8 cellular contexts compared by ENCODE assay signal in genomic region chr5:176648467-176649194, GRCh38. TPM values are rescaled to one million over a fixed set of nuclear protein-coding genes. Genes with fewer than 3 reads are reported as not detected.
DNase-seq lines count a peak whose midpoint lies in the region; ATAC-seq and TF ChIP-seq lines count a peak whose summit lies in the region.

No MANE protein-coding gene starts in this region.

- H3K9me3 ChIP-seq in adrenal gland (replicated peaks in 1 of 3): no peaks in the 10 kb centered on the region
- H3K9me3 ChIP-seq in lower lobe of right lung: no peaks in the 10 kb centered on the region
- no peaks in the 10 kb centered on the region for H3K9me3 ChIP-seq in tibial nerve

- WGBS in adrenal gland, 4 donors: 54 to 74% (median 61%) methylated on average over 11 to 15 of the region's 15 CpGs
- WGBS in tibial nerve, 2 donors: 56 to 60% methylated on average over 15 of the region's 15 CpGs

- H3K4me1 ChIP-seq in adrenal gland (replicated peaks in 1 of 2): peaks cover 31 to 41% of the 10 kb centered on the region in 2 donors
- peaks cover 21% of the 10 kb centered on the region for H3K4me1 ChIP-seq in lower lobe of right lung
- H3K4me1 ChIP-seq in tibial nerve: peaks cover 0 to 46% (median 15%) of the 10 kb centered on the region in 4 donors

- H3K27me3 ChIP-seq in adrenal gland: no peaks in the 10 kb centered on the region
- H3K27me3 ChIP-seq in lower lobe of right lung (ENCODE audit: low read depth): no peaks in the 10 kb centered on the region
- no peaks in the 10 kb centered on the region for H3K27me3 ChIP-seq in tibial nerve

- peak in 1 of 2 donors; percentile 3 for TF ChIP-seq EP300 in tibial nerve (IDR thresholded peaks at IDR 0.05)

- TF ChIP-seq POLR2A in adrenal gland (IDR thresholded peaks at IDR 0.05) (peak in 1 of 2 donors; percentile 6), tibial nerve (IDR thresholded peaks at IDR 0.05) (no peak)

- intact Hi-C loops in adrenal gland (cut with DNase I) (no loop called here), lower lobe of right lung (cut with DNase I) (no loop called here)

- no peak for TF ChIP-seq CTCF in adrenal gland (IDR thresholded peaks at IDR 0.05)
- TF ChIP-seq CTCF in lower lobe of right lung (IDR thresholded peaks at IDR 0.05): no peak
- no peak for TF ChIP-seq CTCF in tibial nerve (IDR thresholded peaks at IDR 0.05)

- H3K27ac ChIP-seq in adrenal gland (peak overlapping the region in 4 of 5 donors; percentile 63 to 85 (median 70)), lower lobe of right lung (peak overlapping the region; percentile 82), tibial nerve (peak overlapping the region in 3 of 4 donors; percentile 81 to 89 (median 83))

- no peak for ATAC-seq in lower lobe of right lung
- ATAC-seq in GM19395 (IDR thresholded peaks at IDR 0.05; ENCODE audit: unreplicated experiment): no peak

- H3K4me3 ChIP-seq in adrenal gland (peak overlapping the region in 2 of 4 donors; percentile 59 to 86), lower lobe of right lung (peak overlapping the region; percentile 81), tibial nerve (peak overlapping the region; percentile 69 to 87 (median 70))

- H3K36me3 ChIP-seq in adrenal gland (replicated peaks in 1 of 2): peaks cover 0 to 10% of the 10 kb centered on the region in 2 donors
- peaks cover 9% of the 10 kb centered on the region for H3K36me3 ChIP-seq in lower lobe of right lung
- peaks cover 0 to 11% (median 0%) of the 10 kb centered on the region in 3 donors for H3K36me3 ChIP-seq in tibial nerve

- DNase-seq in activated effector memory CD4-positive, alpha-beta T cell treated with anti-CD3 and anti-CD28 coated beads, Interleukin-2, amount 50 U/mL, for 16 hours: peak; percentile 70
- DNase-seq in activated effector memory CD4-positive, alpha-beta T cell treated with Interleukin-2 at 50 U/mL for 16 hours: no peak
- DNase-seq in adrenal gland (no peak), lower lobe of right lung (no peak), tibial nerve (ENCODE audit: low spot score in 2 of 2) (no peak), SIG-M5 (lab: John Stamatoyannopoulos, UW) (no peak)
- DNase-seq in activated CD4-positive, CD25-positive, alpha-beta regulatory T cell (lab: John Stamatoyannopoulos, UW): no peak

RNA-seq across cellular contexts. Expression of gene TSPAN17, which starts 1.3 kb away (rescaled TPM):
- total RNA-seq in adrenal gland (100 to 1,000 TPM in 1 of 8 donors, 10 to 100 TPM in 7; 25.8 to 106 (median 59.5) TPM), lower lobe of right lung (32.3 TPM), tibial nerve (10 to 100 TPM; 11.0 to 25.8 (median 14.3) TPM)
- polyA plus RNA-seq in adrenal gland: 10 to 100 TPM; 35.1 to 52.0 (median 43.8) TPM

RNA-seq across cellular contexts. Expression of gene EIF4E1B, which starts 18.2 kb away (rescaled TPM):
- under 1 TPM in 1 of 8 donors, not detected in 7; 0.28 TPM for total RNA-seq in adrenal gland
- polyA plus RNA-seq in adrenal gland: under 1 TPM; 0.24 to 0.37 (median 0.24) TPM
- total RNA-seq in lower lobe of right lung: not detected
- total RNA-seq in tibial nerve: not detected

RNA-seq across cellular contexts. Expression of gene SNCB, which starts 18.3 kb away (rescaled TPM):
- total RNA-seq in adrenal gland (1 to 10 TPM in 2 of 8 donors, under 1 TPM in 2, not detected in 4; 0.19 to 2.4 (median 1.4) TPM), lower lobe of right lung (not detected), tibial nerve (not detected)
- polyA plus RNA-seq in adrenal gland: 1 to 10 TPM; 1.0 to 8.6 (median 2.8) TPM

RNA-seq across cellular contexts. Expression of gene GPRIN1, which starts 38.7 kb away (rescaled TPM):
- 1 to 10 TPM in 4 of 8 donors, under 1 TPM in 4; 0.42 to 4.0 (median 1.2) TPM for total RNA-seq in adrenal gland
- polyA plus RNA-seq in adrenal gland: 1 to 10 TPM in 2 of 3 donors, under 1 TPM in 1; 0.81 to 2.2 (median 1.3) TPM
- 1.4 TPM for total RNA-seq in lower lobe of right lung
- total RNA-seq in tibial nerve: under 1 TPM in 2 of 4 donors, not detected in 2; 0.22 to 0.90 TPM
